1 cellular context compared by ENCODE assay signal in genomic region chr15:82849556-82850241, GRCh38.
TF ChIP-seq lines count a peak whose summit lies in the region.

No MANE protein-coding gene starts in this region.

TF ChIP-seq in GM12878, 131 proteins besides CTCF, POLR2A, EP300 and RAD21 (continued from another document):
- TF ChIP-seq YY1 (IDR thresholded peaks at IDR 0.05; ENCODE audit: low read depth, low read length) (peak; percentile 65), PBX3 (IDR thresholded peaks at IDR 0.05; ENCODE audit: insufficient replicate concordance, low read depth, low read length) (peak; percentile 82), NBN (IDR thresholded peaks at IDR 0.05) (no peak), SMC3 (IDR thresholded peaks at IDR 0.05; ENCODE audit: borderline replicate concordance, low read length) (peak; percentile 63; the same call in 1 of the 2 replicates)
